1 cellular context compared by ENCODE assay signal in the genomic region with DNA sequence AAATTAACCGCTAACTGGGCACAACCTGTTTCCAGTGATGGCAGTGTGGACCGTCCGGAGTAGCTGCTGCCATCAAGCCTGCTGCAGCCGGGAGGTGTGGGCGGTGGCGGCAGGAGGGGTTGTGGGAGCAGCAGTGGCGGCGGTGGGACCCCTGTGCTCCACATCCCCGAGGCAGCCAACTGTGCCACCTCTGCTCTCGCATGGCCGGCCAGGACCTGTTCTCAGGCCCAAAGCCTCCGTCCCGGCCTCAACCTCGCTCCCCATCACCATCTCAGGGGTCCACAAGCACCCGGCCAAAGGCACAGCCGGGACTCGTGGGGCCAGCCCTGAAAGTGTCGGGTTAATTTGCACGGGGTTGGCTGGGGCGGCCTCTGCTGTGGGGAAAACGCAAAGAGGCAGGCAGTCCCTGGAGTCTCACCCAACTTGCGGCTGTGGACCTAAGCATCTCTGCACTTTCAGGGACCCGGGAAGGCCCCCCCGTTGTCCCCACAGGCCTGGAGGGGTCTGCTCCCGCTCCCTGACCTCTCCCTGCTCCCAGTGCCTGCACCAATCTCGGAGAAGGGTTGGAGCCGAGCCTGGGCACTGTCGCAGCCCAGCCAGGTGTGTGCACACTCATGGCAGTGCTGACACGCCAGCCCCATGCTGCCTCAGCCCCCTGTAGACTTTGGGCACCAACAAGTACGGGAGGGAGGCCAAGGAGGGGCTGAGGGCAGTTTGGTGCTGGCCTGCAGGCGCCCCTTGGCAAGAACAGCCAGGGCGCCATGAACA.
TF ChIP-seq lines count a peak whose summit lies in the region.

No MANE protein-coding gene starts in this region.

TF ChIP-seq in WTC11, 78 proteins besides CTCF, POLR2A, EP300 and RAD21 (continued from another document):
- peak; percentile 53; the same call in 1 of the 2 replicates for TF ChIP-seq FOXP1 (CRISPR knock-in tag; IDR thresholded peaks at IDR 0.05; ENCODE audit: borderline replicate concordance)
